1 cellular context compared by ENCODE assay signal in the genomic region with DNA sequence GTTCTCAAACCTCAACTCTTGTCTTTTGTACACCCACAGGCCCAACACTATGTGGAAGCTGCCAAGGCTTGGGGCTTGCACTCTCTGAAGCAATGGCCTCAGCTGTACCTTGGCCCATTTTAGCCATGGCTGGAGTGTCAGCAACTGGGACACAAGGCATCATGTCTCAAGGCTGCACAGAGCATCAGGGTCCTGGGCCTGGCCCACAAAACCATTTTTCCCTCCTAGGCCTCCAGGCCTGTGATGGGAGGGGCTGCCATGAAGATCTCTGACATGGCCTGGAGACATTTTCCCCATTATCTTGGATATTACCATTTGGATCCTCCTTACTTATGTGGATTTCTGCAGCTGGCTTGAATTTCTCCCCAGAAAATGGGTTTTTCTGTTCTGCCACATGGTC. TPM values are rescaled to one million over a fixed set of nuclear protein-coding genes. Genes with fewer than 3 reads are reported as not detected.
"Had no signal": no experiment of that assay in that cellular context is flagged by ENCODE, and none has a peak within 500 bp of the region (broad histone marks: within the 10 kb centered on the region; RNA-seq: fewer than 3 reads in every experiment).

No MANE protein-coding gene starts in this region.

RNA-seq across cellular contexts. Expression of gene MYL3, which starts 39.9 kb away (rescaled TPM):
- total RNA-seq: vagina had no signal
